9 cellular contexts compared by ENCODE assay signal in the genomic region with DNA sequence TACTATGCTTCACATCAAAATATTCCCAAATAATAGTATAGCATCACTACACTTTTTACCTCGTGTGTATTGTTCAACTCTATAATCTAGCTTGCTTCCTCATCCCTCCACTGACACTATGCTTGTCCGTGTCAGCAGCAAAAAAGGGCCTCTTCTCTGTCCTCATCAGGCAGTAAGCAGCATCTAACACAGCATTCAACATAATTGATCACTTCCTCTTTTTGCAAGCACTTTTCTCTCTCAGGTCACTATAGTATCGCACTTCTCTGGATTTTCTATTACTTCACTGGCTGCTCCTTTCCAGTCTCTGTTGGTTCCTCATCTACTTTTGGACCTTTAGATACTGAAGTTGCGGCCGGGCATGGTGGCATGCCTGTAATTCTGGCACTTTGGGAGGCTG.
DNase-seq lines count a peak whose midpoint lies in the region; ATAC-seq, FAIRE-seq and TF ChIP-seq lines count a peak whose summit lies in the region.
"Had no signal": no experiment of that assay in that cellular context is flagged by ENCODE, and none has a peak within 500 bp of the region (broad histone marks: within the 10 kb centered on the region; RNA-seq: fewer than 3 reads in every experiment).

No MANE protein-coding gene starts in this region.

- SMC1A ChIA-PET in GM12878 (lab: Charles Lee; ENCODE audit: uncharacterized antibody, unreplicated experiment): interaction anchor here (0.7 to 2.2 kb wide), 10 partner anchors 10 to 539 kb away, joined by 3 to 17 read pairs (median 4); no protein-coding TSS in a partner anchor

- intact Hi-C loops in GM12878 (cut with micrococcal nuclease; ENCODE audit: unreplicated experiment): no loop called here

- H3K36me3 ChIP-seq in GM12878 (ENCODE audit: control insufficient read depth in 2 of 2, insufficient read depth in 2 of 2, low read length in 1 of 2): no peaks in the 10 kb centered on the region

- no peak for TF ChIP-seq POLR2A in GM12878 (IDR thresholded peaks at IDR 0.05; ENCODE audit: low read depth, low read length)

- H3K4me1 ChIP-seq in GM12878 (ENCODE audit: control insufficient read depth, insufficient read depth, low read length) (peaks cover 3% of the 10 kb centered on the region; the same call in 1 of the 2 replicates), foreskin keratinocyte (no peaks in the 10 kb centered on the region)

- no peak overlapping the region for H3K4me3 Mint-ChIP-seq in T-cell
- H3K4me3 Mint-ChIP-seq: T-helper 1 cell treated with Interleukin-12 subunit alpha and Interleukin-12 subunit beta and Interleukin-4 antibody, amounts not matched to agents 30 μg/mL and 1 μg/mL, for 36 hours had no signal

- no peak overlapping the region for H2AFZ ChIP-seq in GM12878 (ENCODE audit: control insufficient read depth, low read depth, low read length)

- DNase-seq in GM12878 (ENCODE audit: low read depth, low spot score) (peak; percentile 3), T-cell (no peak), mesenteric fat pad (ENCODE audit: low spot score) (no peak), foreskin keratinocyte (no peak)
- no peak for DNase-seq in activated CD4-positive, alpha-beta T cell treated with anti-CD3 and anti-CD28 coated beads, Interleukin-2, amount 50 U/mL, for 4 hours

- no peak overlapping the region for H3K9ac ChIP-seq in GM12878 (ENCODE audit: control insufficient read depth, insufficient read depth, low read length)

- CTCF ChIA-PET in GM12878 (lab: Yijun Ruan, JAX): interaction anchor here (1.0 to 2.4 kb wide), 3 partner anchors 10 to 534 kb away, joined by 4 to 11 read pairs (median 4); a partner anchor contains a TSS
- CTCF ChIA-PET in T-cell (lab: Charles Lee): no interaction called here

- H3K4me1 Mint-ChIP-seq in T-cell: no peaks in the 10 kb centered on the region

- POLR2A ChIA-PET in GM12878 (lab: Charles Lee) (interaction anchor here (0.6 to 1.0 kb wide), 2 partner anchors 11 to 164 kb away, joined by 3 to 8 read pairs; no protein-coding TSS in a partner anchor), T-cell (lab: Charles Lee) (interaction anchor here in 1 of 2 donors (0.6 kb wide), 1 partner anchor 1097 kb away, joined by 3 read pairs; no protein-coding TSS in a partner anchor)

- no peaks in the 10 kb centered on the region for H4K20me1 ChIP-seq in GM12878 (ENCODE audit: control insufficient read depth, insufficient read depth)

- no peak overlapping the region for H3K4me2 ChIP-seq in GM12878 (ENCODE audit: control insufficient read depth, insufficient read depth)

- ATAC-seq in GM19025 (IDR thresholded peaks at IDR 0.05; ENCODE audit: low read depth, unreplicated experiment): peak; percentile 97
- peak; percentile 93 for ATAC-seq in HG02588 (IDR thresholded peaks at IDR 0.05; ENCODE audit: unreplicated experiment)
- peak; percentile 90 for ATAC-seq in HG03457 (IDR thresholded peaks at IDR 0.05; ENCODE audit: unreplicated experiment)
- ATAC-seq in GM12878: peak; percentile 99
- ATAC-seq in T-cell (replicated peaks in 1 of 4): no peak
- no peak for ATAC-seq in foreskin keratinocyte

- TF ChIP-seq RAD21 in GM12878 (IDR thresholded peaks at IDR 0.05; ENCODE audit: insufficient read depth, low read depth, low read length): no peak

- H3K36me3 Mint-ChIP-seq in T-cell: no peaks in the 10 kb centered on the region

- 17% methylated on average over 5 of the region's 5 CpGs for WGBS in GM12878 (ENCODE audit: insufficient coverage, insufficient replicate concordance, low lambda C conversion rate, missing lambda C conversion rate)

- no peaks in the 10 kb centered on the region for H3K9me3 ChIP-seq in GM12878 (replicated peaks; ENCODE audit: control insufficient read depth, insufficient read depth, low read length)

- TF ChIP-seq CTCF in GM12878 (IDR thresholded peaks at IDR 0.05 in 2 of 3, conservative IDR thresholded peaks at IDR 0.05 in 1 of 3; ENCODE audit: control insufficient read depth in 2 of 3, extremely low read depth in 1 of 3, insufficient read depth in 1 of 3, low read depth in 3 of 3, low read length in 3 of 3) (no peak), foreskin keratinocyte (conservative IDR thresholded peaks at IDR 0.05) (no peak)

- BruUV-seq in GM12878 (replicated peaks; lab: Mats Ljungman, UMichigan): no TSS peak

- H3K27ac Mint-ChIP-seq in T-cell: no peak overlapping the region
- H3K27ac Mint-ChIP-seq: T-helper 1 cell treated with Interleukin-12 subunit alpha and Interleukin-12 subunit beta and Interleukin-4 antibody, amounts not matched to agents 30 μg/mL and 1 μg/mL, for 36 hours had no signal

- no peaks in the 10 kb centered on the region for H3K79me2 ChIP-seq in GM12878 (ENCODE audit: control insufficient read depth, insufficient read depth, low read length)

- H3K27me3 ChIP-seq in GM12878 (replicated peaks in 1 of 2; ENCODE audit: control insufficient read depth in 2 of 2, insufficient read depth in 2 of 2, low read length in 1 of 2): no peaks in the 10 kb centered on the region; a peak in 1 of 4 replicates
- no peaks in the 10 kb centered on the region for H3K27me3 ChIP-seq in foreskin keratinocyte

- TF ChIP-seq EP300 in GM12878 (IDR thresholded peaks at IDR 0.05; ENCODE audit: borderline replicate concordance in 1 of 2, control insufficient read depth in 1 of 2, low read depth in 2 of 2, low read length in 2 of 2): peak in 1 of 2 experiments; percentile 69; a peak in 1 of 4 replicates

- in situ Hi-C loops in GM12878 (cut with MboI): no loop called here

- RAD21 ChIA-PET in GM12878 (lab: Charles Lee; ENCODE audit: unreplicated experiment): interaction anchor here (1.3 to 3.6 kb wide), 3 partner anchors 10 to 50 kb away, joined by 4 to 17 read pairs (median 12); no protein-coding TSS in a partner anchor

- FAIRE-seq in GM12878 (lab: Jason Lieb, UNC): no peak

- no peaks in the 10 kb centered on the region for H3K9me3 Mint-ChIP-seq in T-cell
- H3K9me3 Mint-ChIP-seq: T-helper 1 cell treated with Interleukin-12 subunit alpha and Interleukin-12 subunit beta and Interleukin-4 antibody, amounts not matched to agents 30 μg/mL and 1 μg/mL, for 36 hours had no signal

- no peak overlapping the region for H3K4me3 ChIP-seq in GM12878

- no peaks in the 10 kb centered on the region for H3K27me3 Mint-ChIP-seq in T-cell

- no peak overlapping the region for H3K27ac ChIP-seq in GM12878 (ENCODE audit: control insufficient read depth, insufficient read depth)
- H3K27ac ChIP-seq in foreskin keratinocyte: no peak overlapping the region

TF ChIP-seq in GM12878, 131 proteins besides CTCF, POLR2A, EP300 and RAD21 (continues in another document):
- TF ChIP-seq ZNF384 (IDR thresholded peaks at IDR 0.05; ENCODE audit: borderline replicate concordance, low read depth, low read length) (no peak), ATF7 (IDR thresholded peaks at IDR 0.05; ENCODE audit: low read depth) (peak; percentile 58), ZNF24 (IDR thresholded peaks at IDR 0.05) (0 out of 2 replicates have a peak, but pooled peaks have one; percentile 16), SUZ12 (IDR thresholded peaks at IDR 0.05; ENCODE audit: unreplicated experiment) (no peak)
- TF ChIP-seq, protein P1, sequence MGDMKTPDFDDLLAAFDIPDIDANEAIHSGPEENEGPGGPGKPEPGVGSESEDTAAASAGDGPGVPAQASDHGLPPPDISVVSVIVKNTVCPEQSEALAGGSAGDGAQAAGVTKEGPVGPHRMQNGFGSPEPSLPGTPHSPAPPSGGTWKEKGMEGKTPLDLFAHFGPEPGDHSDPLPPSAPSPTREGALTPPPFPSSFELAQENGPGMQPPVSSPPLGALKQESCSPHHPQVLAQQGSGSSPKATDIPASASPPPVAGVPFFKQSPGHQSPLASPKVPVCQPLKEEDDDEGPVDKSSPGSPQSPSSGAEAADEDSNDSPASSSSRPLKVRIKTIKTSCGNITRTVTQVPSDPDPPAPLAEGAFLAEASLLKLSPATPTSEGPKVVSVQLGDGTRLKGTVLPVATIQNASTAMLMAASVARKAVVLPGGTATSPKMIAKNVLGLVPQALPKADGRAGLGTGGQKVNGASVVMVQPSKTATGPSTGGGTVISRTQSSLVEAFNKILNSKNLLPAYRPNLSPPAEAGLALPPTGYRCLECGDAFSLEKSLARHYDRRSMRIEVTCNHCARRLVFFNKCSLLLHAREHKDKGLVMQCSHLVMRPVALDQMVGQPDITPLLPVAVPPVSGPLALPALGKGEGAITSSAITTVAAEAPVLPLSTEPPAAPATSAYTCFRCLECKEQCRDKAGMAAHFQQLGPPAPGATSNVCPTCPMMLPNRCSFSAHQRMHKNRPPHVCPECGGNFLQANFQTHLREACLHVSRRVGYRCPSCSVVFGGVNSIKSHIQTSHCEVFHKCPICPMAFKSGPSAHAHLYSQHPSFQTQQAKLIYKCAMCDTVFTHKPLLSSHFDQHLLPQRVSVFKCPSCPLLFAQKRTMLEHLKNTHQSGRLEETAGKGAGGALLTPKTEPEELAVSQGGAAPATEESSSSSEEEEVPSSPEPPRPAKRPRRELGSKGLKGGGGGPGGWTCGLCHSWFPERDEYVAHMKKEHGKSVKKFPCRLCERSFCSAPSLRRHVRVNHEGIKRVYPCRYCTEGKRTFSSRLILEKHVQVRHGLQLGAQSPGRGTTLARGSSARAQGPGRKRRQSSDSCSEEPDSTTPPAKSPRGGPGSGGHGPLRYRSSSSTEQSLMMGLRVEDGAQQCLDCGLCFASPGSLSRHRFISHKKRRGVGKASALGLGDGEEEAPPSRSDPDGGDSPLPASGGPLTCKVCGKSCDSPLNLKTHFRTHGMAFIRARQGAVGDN (IDR thresholded peaks at IDR 0.05): no peak
- TF ChIP-seq, protein P2, sequence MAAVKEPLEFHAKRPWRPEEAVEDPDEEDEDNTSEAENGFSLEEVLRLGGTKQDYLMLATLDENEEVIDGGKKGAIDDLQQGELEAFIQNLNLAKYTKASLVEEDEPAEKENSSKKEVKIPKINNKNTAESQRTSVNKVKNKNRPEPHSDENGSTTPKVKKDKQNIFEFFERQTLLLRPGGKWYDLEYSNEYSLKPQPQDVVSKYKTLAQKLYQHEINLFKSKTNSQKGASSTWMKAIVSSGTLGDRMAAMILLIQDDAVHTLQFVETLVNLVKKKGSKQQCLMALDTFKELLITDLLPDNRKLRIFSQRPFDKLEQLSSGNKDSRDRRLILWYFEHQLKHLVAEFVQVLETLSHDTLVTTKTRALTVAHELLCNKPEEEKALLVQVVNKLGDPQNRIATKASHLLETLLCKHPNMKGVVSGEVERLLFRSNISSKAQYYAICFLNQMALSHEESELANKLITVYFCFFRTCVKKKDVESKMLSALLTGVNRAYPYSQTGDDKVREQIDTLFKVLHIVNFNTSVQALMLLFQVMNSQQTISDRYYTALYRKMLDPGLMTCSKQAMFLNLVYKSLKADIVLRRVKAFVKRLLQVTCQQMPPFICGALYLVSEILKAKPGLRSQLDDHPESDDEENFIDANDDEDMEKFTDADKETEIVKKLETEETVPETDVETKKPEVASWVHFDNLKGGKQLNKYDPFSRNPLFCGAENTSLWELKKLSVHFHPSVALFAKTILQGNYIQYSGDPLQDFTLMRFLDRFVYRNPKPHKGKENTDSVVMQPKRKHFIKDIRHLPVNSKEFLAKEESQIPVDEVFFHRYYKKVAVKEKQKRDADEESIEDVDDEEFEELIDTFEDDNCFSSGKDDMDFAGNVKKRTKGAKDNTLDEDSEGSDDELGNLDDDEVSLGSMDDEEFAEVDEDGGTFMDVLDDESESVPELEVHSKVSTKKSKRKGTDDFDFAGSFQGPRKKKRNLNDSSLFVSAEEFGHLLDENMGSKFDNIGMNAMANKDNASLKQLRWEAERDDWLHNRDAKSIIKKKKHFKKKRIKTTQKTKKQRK (IDR thresholded peaks at IDR 0.05; ENCODE audit: low read depth, low read length): no peak

Comparison
In these comparisons a context has a peak if more than half of its experiments do, and no peak if none do; other contexts are left out.
1. ATAC-seq: peak in GM19025 (single experiment), HG02588 (single experiment), HG03457 (single experiment) and GM12878 (single experiment); none in T-cell (0 of 4) and foreskin keratinocyte (single experiment).